18 cellular contexts compared by ENCODE assay signal in genomic region chr6:125107896-125108295, GRCh38. TPM values are rescaled to one million over a fixed set of nuclear protein-coding genes. Genes with fewer than 3 reads are reported as not detected.
DNase-seq lines count a peak whose midpoint lies in the region; ATAC-seq, FAIRE-seq and TF ChIP-seq lines count a peak whose summit lies in the region.
"Had no signal": no experiment of that assay in that cellular context is flagged by ENCODE, and none has a peak within 500 bp of the region (broad histone marks: within the 10 kb centered on the region; RNA-seq: fewer than 3 reads in every experiment).

No MANE protein-coding gene starts in this region.

- H3K4me2 ChIP-seq in GM23248 (ENCODE audit: unreplicated experiment), result no peak overlapping the region
- H3K4me2 ChIP-seq in K562 (ENCODE audit: insufficient read depth, low read length), result no peak overlapping the region
- no peak overlapping the region for H3K4me2 ChIP-seq in keratinocyte (ENCODE audit: control insufficient read depth, extremely low read depth, insufficient read depth, low read depth, low read length)
- H3K4me2 ChIP-seq: GM23338 had no signal

- DNase-seq in GM23248 (peak; percentile 6), LHCN-M2 (ENCODE audit: low read depth) (peak; percentile 52), K562 (ENCODE audit: extremely low read depth in 1 of 4, low spot score in 3 of 4) (no peak), keratinocyte (ENCODE audit: low read depth, low spot score) (no peak), sigmoid colon (no peak)
- DNase-seq in T-helper 2 cell treated with Interferon-gamma antibody and Interleukin-4, amounts not matched to agents 5 μg/mL and 100 μg/mL, for 36 hours (ENCODE audit: low spot score), result no peak
- DNase-seq: BE2C; CD4-positive, alpha-beta memory T cell; COR-L47; DMS153; H7 had no signal

- intact Hi-C loops in K562 (cut with micrococcal nuclease) (no loop called here), sigmoid colon (cut with DNase I) (no loop called here)

- H3K4me3 ChIP-seq in GM23248, result no peak overlapping the region
- H3K4me3 ChIP-seq in K562, result no peak overlapping the region
- no peak overlapping the region for H3K4me3 ChIP-seq in keratinocyte (ENCODE audit: control insufficient read depth in 2 of 3, extremely low read depth in 1 of 3, insufficient read depth in 2 of 3, low read depth in 1 of 3, low read length in 3 of 3)
- no peak overlapping the region for H3K4me3 ChIP-seq in sigmoid colon
- H3K4me3 ChIP-seq: GM23338 had no signal

- TF ChIP-seq CTCF in K562 (IDR thresholded peaks at IDR 0.05 in 2 of 3, conservative IDR thresholded peaks at IDR 0.05 in 1 of 3; ENCODE audit: insufficient read depth in 2 of 3, low read depth in 1 of 3, low read length in 3 of 3) (no peak), keratinocyte (optimal IDR thresholded peaks at IDR 0.05 in 1 of 3, IDR thresholded peaks at IDR 0.05 in 1 of 3, conservative IDR thresholded peaks at IDR 0.05 in 1 of 3; ENCODE audit: extremely low read depth in 1 of 3, insufficient read depth in 2 of 3, low read length in 3 of 3) (no peak), sigmoid colon (IDR thresholded peaks at IDR 0.05) (no peak)

- no peak overlapping the region for H3K4me3 Mint-ChIP-seq in T-helper 2 cell treated with Interferon-gamma antibody and Interleukin-4, amounts not matched to agents 5 μg/mL and 100 μg/mL, for 36 hours
- H3K4me3 Mint-ChIP-seq: CD4-positive, alpha-beta memory T cell; GM23338 had no signal

- H3F3A ChIP-seq in GM23248 (ENCODE audit: insufficient read depth), result peaks cover 26% of the 10 kb centered on the region

- H3K36me3 ChIP-seq in GM23248 (ENCODE audit: low read depth) (no peaks in the 10 kb centered on the region), K562 (ENCODE audit: control insufficient read depth, insufficient read depth, low read length) (no peaks in the 10 kb centered on the region), keratinocyte (ENCODE audit: control insufficient read depth in 2 of 2, extremely low read depth in 1 of 2, insufficient read depth in 2 of 2, low read length in 2 of 2) (no peaks in the 10 kb centered on the region), sigmoid colon (no peaks in the 10 kb centered on the region)
- H3K36me3 ChIP-seq: BE2C had no signal

- in situ Hi-C loops in GM23248 (cut with MboI), result no loop called here
- in situ Hi-C loops in K562 (cut with MboI), result no loop called here

- ATAC-seq in K562, result no peak
- ATAC-seq in HG03025 (IDR thresholded peaks at IDR 0.05; ENCODE audit: low FRiP score, unreplicated experiment), result no peak
- ATAC-seq: GM23338, HepG2 had no signal

- H3K36me3 Mint-ChIP-seq in T-helper 2 cell treated with Interferon-gamma antibody and Interleukin-4, amounts not matched to agents 5 μg/mL and 100 μg/mL, for 36 hours (ENCODE audit: low read depth), result peaks cover 2% of the 10 kb centered on the region

- 52 to 64% methylated on average over 3 of the region's 3 CpGs for WGBS in GM23248 (ENCODE audit: low coverage in 1 of 2, low lambda C conversion rate in 2 of 2, missing lambda C conversion rate in 2 of 2), 2 experiments
- WGBS in K562 (ENCODE audit: insufficient coverage, low coverage, missing lambda C conversion rate), result 49% methylated on average over 3 of the region's 3 CpGs
- 87 to 95% methylated on average over 3 of the region's 3 CpGs for WGBS in sigmoid colon, 2 donors

- no peaks in the 10 kb centered on the region for H3K27me3 Mint-ChIP-seq in T-helper 2 cell treated with Interferon-gamma antibody and Interleukin-4, amounts not matched to agents 5 μg/mL and 100 μg/mL, for 36 hours (ENCODE audit: low read depth)
- H3K27me3 Mint-ChIP-seq: CD4-positive, alpha-beta memory T cell had no signal

- H3K9me3 Mint-ChIP-seq in T-helper 2 cell treated with Interferon-gamma antibody and Interleukin-4, amounts not matched to agents 5 μg/mL and 100 μg/mL, for 36 hours, result peaks cover 34% of the 10 kb centered on the region

- H3K27ac Mint-ChIP-seq in T-helper 2 cell treated with Interferon-gamma antibody and Interleukin-4, amounts not matched to agents 5 μg/mL and 100 μg/mL, for 36 hours, result no peak overlapping the region
- H3K27ac Mint-ChIP-seq: CD4-positive, alpha-beta memory T cell; GM23338 had no signal

- no peak for TF ChIP-seq POLR2A in K562 (conservative IDR thresholded peaks at IDR 0.05)
- TF ChIP-seq POLR2A in sigmoid colon (IDR thresholded peaks at IDR 0.05), result no peak

- H3K9me2 ChIP-seq in GM23248 (ENCODE audit: insufficient read depth), result no peaks in the 10 kb centered on the region

- peaks cover 24% of the 10 kb centered on the region for H3K4me1 ChIP-seq in GM23248 (ENCODE audit: insufficient read depth)
- peaks cover 0 to 11% of the 10 kb centered on the region in 2 experiments; a peak in 3 of 5 replicates for H3K4me1 ChIP-seq in K562 (replicated peaks in 1 of 2; ENCODE audit: control insufficient read depth in 2 of 2, insufficient read depth in 2 of 2, low read length in 2 of 2)
- H3K4me1 ChIP-seq in keratinocyte (ENCODE audit: control insufficient read depth, extremely low read depth, insufficient read depth, low read length), result peaks cover 23% of the 10 kb centered on the region
- H3K4me1 ChIP-seq in sigmoid colon, result peaks cover 0 to 24% (median 15%) of the 10 kb centered on the region in 4 donors
- H3K4me1 ChIP-seq: BE2C had no signal

- H4K20me1 ChIP-seq in GM23248 (ENCODE audit: insufficient read depth) (no peaks in the 10 kb centered on the region), K562 (replicated peaks; ENCODE audit: control insufficient read depth, insufficient read depth, low read length) (no peaks in the 10 kb centered on the region), keratinocyte (ENCODE audit: control insufficient read depth, extremely low read depth, insufficient read depth, low read length) (no peaks in the 10 kb centered on the region)

- H3K9me1 ChIP-seq in K562 (ENCODE audit: control insufficient read depth, insufficient read depth, low read length), result no peaks in the 10 kb centered on the region
- no peaks in the 10 kb centered on the region for H3K9me1 ChIP-seq in keratinocyte (ENCODE audit: control insufficient read depth, extremely low read depth, insufficient read depth, low read length)

- dilution Hi-C loops in keratinocyte (cut with MboI; ENCODE audit: extremely low pct_ligation_motif_present, low sequenced_read_pairs), result no loop called here

- no TSS peak for BruUV-seq in K562 (replicated peaks; lab: Mats Ljungman, UMichigan)

- no peaks in the 10 kb centered on the region for H3K79me2 ChIP-seq in GM23248 (ENCODE audit: insufficient read depth)
- no peaks in the 10 kb centered on the region for H3K79me2 ChIP-seq in K562 (ENCODE audit: control insufficient read depth, insufficient read depth, low read length)
- no peaks in the 10 kb centered on the region for H3K79me2 ChIP-seq in keratinocyte (ENCODE audit: control insufficient read depth, insufficient read depth, low read length)

- H3K9ac ChIP-seq in GM23248 (no peak overlapping the region), K562 (ENCODE audit: insufficient read depth in 1 of 2, low read depth in 2 of 2, low read length in 2 of 2) (no peak overlapping the region), keratinocyte (ENCODE audit: control insufficient read depth, extremely low read depth, insufficient read depth, low read length) (no peak overlapping the region)

- no peaks in the 10 kb centered on the region for H3K4me1 Mint-ChIP-seq in T-helper 2 cell treated with Interferon-gamma antibody and Interleukin-4, amounts not matched to agents 5 μg/mL and 100 μg/mL, for 36 hours (ENCODE audit: low read depth)
- H3K4me1 Mint-ChIP-seq: CD4-positive, alpha-beta memory T cell had no signal

- TF ChIP-seq RAD21 in K562 (CRISPR knock-in tag; conservative IDR thresholded peaks at IDR 0.05 in 1 of 2, IDR thresholded peaks at IDR 0.05 in 1 of 2), result no peak

- H3K27ac ChIP-seq in GM23248 (no peak overlapping the region), K562 (ENCODE audit: extremely low read depth, low read depth, low read length) (no peak overlapping the region), keratinocyte (ENCODE audit: control insufficient read depth, insufficient read depth, low read length) (no peak overlapping the region), sigmoid colon (no peak overlapping the region)
- H3K27ac ChIP-seq: C4-2B had no signal

- TF ChIP-seq EP300 in K562 (IDR thresholded peaks at IDR 0.05; ENCODE audit: low read length) (no peak), sigmoid colon (IDR thresholded peaks at IDR 0.05) (no peak)

- CTCF ChIA-PET in K562 (lab: Yijun Ruan, JAX; ENCODE audit: low intra/inter-chr PET ratio), result no interaction called here

- H3K9me3 ChIP-seq in GM23248 (ENCODE audit: low read depth), result no peaks in the 10 kb centered on the region
- peaks cover 26% of the 10 kb centered on the region for H3K9me3 ChIP-seq in K562 (replicated peaks; ENCODE audit: control insufficient read depth, insufficient read depth, low read depth, low read length)
- peaks cover 8% of the 10 kb centered on the region for H3K9me3 ChIP-seq in keratinocyte (ENCODE audit: control insufficient read depth, low read depth, low read length)
- peaks cover 4 to 16% (median 6%) of the 10 kb centered on the region in 4 donors for H3K9me3 ChIP-seq in sigmoid colon
- H3K9me3 ChIP-seq: BE2C had no signal

- FAIRE-seq in K562 (lab: Jason Lieb, UNC), result no peak
- peak; percentile 5 for FAIRE-seq in keratinocyte (lab: Jason Lieb, UNC)
- FAIRE-seq: A204.1, D721Med, HepG2, HTR-8/SVneo had no signal

- H3K27me3 ChIP-seq in GM23248 (replicated peaks; ENCODE audit: insufficient read depth) (no peaks in the 10 kb centered on the region), K562 (ENCODE audit: control insufficient read depth in 2 of 2, insufficient read depth in 2 of 2, low read length in 2 of 2) (no peaks in the 10 kb centered on the region), keratinocyte (ENCODE audit: control insufficient read depth, extremely low read depth, insufficient read depth, low read length) (no peaks in the 10 kb centered on the region), sigmoid colon (no peaks in the 10 kb centered on the region)
- H3K27me3 ChIP-seq: BE2C had no signal

- H2AFZ ChIP-seq in GM23248, result no peak overlapping the region
- H2AFZ ChIP-seq in K562 (ENCODE audit: low read depth, low read length), result peak overlapping the region; percentile 0; the same call in 1 of the 2 replicates
- no peak overlapping the region for H2AFZ ChIP-seq in keratinocyte (ENCODE audit: control insufficient read depth, low read length)
- H2AFZ ChIP-seq: GM23338 had no signal

- POLR2A ChIA-PET in K562 (lab: Yijun Ruan, JAX), result no interaction called here

RNA-seq across cellular contexts. Expression of gene TPD52L1, which starts 45.7 kb away (rescaled TPM):
- total RNA-seq in GM23248 (2014; rRNA removed; shearing (Covaris generic)), result 5.1 and 5.7 TPM in 2 replicates
- polyA plus RNA-seq in GM23248 (2016; fragmentation: Nextera tagmentation; extraction: Ambion mirVana) (11.3 and 12.3 TPM in 2 replicates), K562 (2011; rRNA removed) (124 TPM in 2 replicates), K562 (2014; fragmentation: Illumina TruSeq; extraction: Trizol) (97.4 and 103 TPM in 2 replicates), K562 (2014; fragmentation: Nextera tagmentation; extraction: Ambion mirVana) (10 to 100 TPM; 12.9 to 17.1 TPM), K562 (2014; rRNA removed) (148 and 149 TPM in 2 replicates), keratinocyte (99.6 to 135 TPM (median 129 TPM) in 3 replicates), sigmoid colon (10 to 100 TPM in 2 of 3 donors, 1 to 10 TPM in 1; 8.1 to 21.8 (median 13.8) TPM)
- total RNA-seq in LHCN-M2 (2014; rRNA removed) (0.83 and 1.5 TPM in 2 replicates), K562 (2014; rRNA removed) (122 and 126 TPM in 2 replicates), K562 (2014; rRNA removed; fragmentation: Illumina TruSeq; extraction: Trizol) (70.2 and 71.7 TPM in 2 replicates), K562 (2015; rRNA removed; fragmentation: Illumina TruSeq; extraction: Trizol) (56.3 and 61.5 TPM in 2 replicates), K562 (2021) (74.0 and 75.7 TPM in 2 replicates), sigmoid colon (10 to 100 TPM; 61.0 to 98.9 (median 73.8) TPM)
- 12.7 TPM for polyA plus RNA-seq in LHCN-M2 (2012)
- 22.0 and 54.6 TPM in 2 replicates for total RNA-seq in K562 (2011; cell fraction: chromatin; rRNA removed; ENCODE audit: low replicate concordance)
- 15.3 and 21.8 TPM in 2 replicates for total RNA-seq in K562 (2011; cell fraction: nucleolus; rRNA removed)
- 31.1 and 46.6 TPM in 2 replicates for total RNA-seq in K562 (2011; cell fraction: nucleoplasm; rRNA removed)
- 102 and 124 TPM in 2 replicates for polyA plus RNA-seq in K562 (2011; cell fraction: cytosol; rRNA removed)
- polyA plus RNA-seq in K562 (2011; cell fraction: nucleus; rRNA removed), result 44.4 and 63.0 TPM in 2 replicates
- polyA plus RNA-seq in K562 (2012), result 55.0 and 126 TPM in 2 replicates
- polyA minus RNA-seq in K562 (2011; rRNA and poly(A)+ RNA removed), result 92.2 and 93.3 TPM in 2 replicates
- polyA minus RNA-seq in K562 (2011; cell fraction: cytosol; rRNA and poly(A)+ RNA removed), result 28.4 and 31.1 TPM in 2 replicates
- polyA minus RNA-seq in K562 (2011; cell fraction: nucleus; rRNA and poly(A)+ RNA removed), result 21.4 and 41.2 TPM in 2 replicates
- polyA plus RNA-seq in keratinocyte (2011; ENCODE audit: low read depth), result 264 TPM
- polyA plus RNA-seq in keratinocyte (2011; cell fraction: cytosol; rRNA removed), result 153 and 181 TPM in 2 replicates
- 73.6 and 80.3 TPM in 2 replicates for polyA plus RNA-seq in keratinocyte (2011; cell fraction: nucleus; rRNA removed)
- polyA plus RNA-seq in keratinocyte (2012; ENCODE audit: low replicate concordance), result 66.5 and 140 TPM in 2 replicates
- polyA minus RNA-seq in keratinocyte, result 36.9 to 56.3 TPM (median 40.5 TPM) in 3 replicates
- polyA minus RNA-seq in keratinocyte (2011; cell fraction: cytosol; rRNA and poly(A)+ RNA removed), result 66.2 TPM
- 20.3 and 30.7 TPM in 2 replicates for polyA minus RNA-seq in keratinocyte (2011; cell fraction: nucleus; rRNA and poly(A)+ RNA removed)

Comparison
In these comparisons a context has a peak if more than half of its experiments do, and no peak if none do; other contexts are left out.
1. DNase-seq: peak in GM23248 (single experiment) and LHCN-M2 (single experiment); none in K562 (0 of 4), keratinocyte (single experiment), T-helper 2 cell treated with Interferon-gamma antibody and Interleukin-4, amounts not matched to agents 5 μg/mL and 100 μg/mL, for 36 hours (single experiment) and sigmoid colon (single experiment).